8 cellular contexts compared by ENCODE assay signal in genomic region chr17:21252875-21253645, GRCh38. TPM values are rescaled to one million over a fixed set of nuclear protein-coding genes. Genes with fewer than 3 reads are reported as not detected.
DNase-seq lines count a peak whose midpoint lies in the region; ATAC-seq, FAIRE-seq and TF ChIP-seq lines count a peak whose summit lies in the region.

A gene with protein sequence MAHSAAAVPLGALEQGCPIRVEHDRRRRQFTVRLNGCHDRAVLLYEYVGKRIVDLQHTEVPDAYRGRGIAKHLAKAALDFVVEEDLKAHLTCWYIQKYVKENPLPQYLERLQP (minus strand): TSS chr17:21253410. CDS start chr17:21253264, 146 bp downstream.

- H3K27me3 ChIP-seq in breast epithelium (no peaks in the 10 kb centered on the region), small intestine (ENCODE audit: control insufficient read depth in 2 of 2, insufficient read depth in 2 of 2, low read length in 2 of 2) (no peaks in the 10 kb centered on the region)

- peak; percentile 72 for ATAC-seq in HG02642 (IDR thresholded peaks at IDR 0.05; ENCODE audit: poor library complexity, unreplicated experiment)

- H3K4me3 ChIP-seq in breast epithelium = peak within 1 kb of the TSS; percentile 74 to 93 (median 76)
- H3K4me3 ChIP-seq in small intestine (ENCODE audit: low read depth in 1 of 2, low read length in 2 of 2) = peak within 1 kb of the TSS; percentile 65 to 92

- H3K9me3 ChIP-seq in breast epithelium (no peaks in the 10 kb centered on the region), small intestine (ENCODE audit: control insufficient read depth, low read depth) (no peaks in the 10 kb centered on the region)

- no peaks in the 10 kb centered on the region for H3K36me3 ChIP-seq in breast epithelium
- H3K36me3 ChIP-seq in small intestine (ENCODE audit: control insufficient read depth in 2 of 2, insufficient read depth in 2 of 2, low read length in 2 of 2) = no peaks in the 10 kb centered on the region

- peak; percentile 73 for FAIRE-seq in GM12892 (lab: Jason Lieb, UNC)
- FAIRE-seq in small intestine (lab: Jason Lieb, UNC) = no peak

- peak within 1 kb of the TSS; percentile 49 for H3K27ac ChIP-seq in VCaP
- H3K27ac ChIP-seq in breast epithelium = peak within 1 kb of the TSS; percentile 77 to 88
- peak within 1 kb of the TSS; percentile 28 to 71 for H3K27ac ChIP-seq in small intestine (ENCODE audit: low read depth in 1 of 2, low read length in 1 of 2)

- WGBS in small intestine, 3 donors = 0 to 1% (median 0%) methylated on average over 78 to 113 of the region's 113 CpGs

- peak; percentile 82 for DNase-seq in GM12892 (ENCODE audit: insufficient read length)
- peak; percentile 66 to 73 for DNase-seq in NCI-H1930 (lab: John Stamatoyannopoulos, UW)
- DNase-seq in breast epithelium (ENCODE audit: low spot score in 2 of 2) = peak; percentile 81 to 83
- DNase-seq in iPS-NIHi7 (ENCODE audit: extremely low spot score) = peak; percentile 88
- peak; percentile 82 for DNase-seq in small intestine
- DNase-seq in OCI-M2 (lab: John Stamatoyannopoulos, UW; ENCODE audit: unreplicated experiment) = no peak

- H3K4me1 ChIP-seq in breast epithelium (peaks cover 5 to 10% of the 10 kb centered on the region in 2 donors), small intestine (ENCODE audit: control insufficient read depth in 2 of 2, insufficient read depth in 1 of 2, low read depth in 1 of 2, low read length in 1 of 2) (no peaks in the 10 kb centered on the region)

- no peak; the same call in 1 of the 2 replicates for TF ChIP-seq CTCF in VCaP (conservative IDR thresholded peaks at IDR 0.05)
- TF ChIP-seq CTCF in breast epithelium (IDR thresholded peaks at IDR 0.05) = no peak

- TF ChIP-seq POLR2A in GM12892 (IDR thresholded peaks at IDR 0.05; ENCODE audit: low read depth, low read length) (no peak), breast epithelium (IDR thresholded peaks at IDR 0.05) (no peak)

- intact Hi-C loops in breast epithelium (cut with DNase I; ENCODE audit: low total_unique reads) = loop anchor here (2.0 kb wide), 1 partner anchor 22 kb away; no protein-coding TSS in a partner anchor

RNA-seq across cellular contexts. Expression of the gene that starts here (rescaled TPM):
- 0.32 TPM for polyA plus RNA-seq in GM12892 (2012; ENCODE audit: missing spikeins)
- total RNA-seq in breast epithelium = 10 to 100 TPM in 1 of 3 donors, 1 to 10 TPM in 2; 8.2 to 11.8 (median 8.6) TPM
- 1 to 10 TPM; 2.4 to 2.9 (median 2.8) TPM for polyA plus RNA-seq in small intestine
